In the genomic region with DNA sequence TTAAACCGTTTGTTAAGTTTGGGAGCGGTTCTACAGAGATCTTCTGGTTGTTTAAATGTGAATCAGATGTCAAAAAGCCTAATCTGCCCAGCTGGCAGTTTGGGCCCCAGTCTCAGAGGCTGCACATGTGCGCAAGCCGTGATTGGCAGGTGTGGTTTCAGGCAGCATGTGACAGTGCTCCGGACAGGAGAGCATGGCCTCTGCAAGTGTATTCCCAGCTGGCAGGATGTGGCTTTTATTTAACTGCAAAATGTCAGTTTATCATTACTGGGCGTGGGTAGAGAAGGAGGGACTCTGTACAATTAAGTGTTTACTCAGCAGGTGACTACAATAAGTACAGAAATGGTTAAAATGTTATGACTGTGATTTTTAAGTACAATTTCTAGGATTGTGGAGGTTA, we compare ENCODE assay signal across 8 cellular contexts.
DNase-seq lines count a peak whose midpoint lies in the region; ATAC-seq, FAIRE-seq and TF ChIP-seq lines count a peak whose summit lies in the region.

No MANE protein-coding gene starts in this region.

- TF ChIP-seq POLR2A in thyroid gland (IDR thresholded peaks at IDR 0.05), result no peak

- no peaks in the 10 kb centered on the region for H3K9me2 ChIP-seq in OCI-LY1 (ENCODE audit: low read depth, low read length)
- no peaks in the 10 kb centered on the region for H3K9me2 ChIP-seq in PC-9 (ENCODE audit: insufficient read depth)

- H3K27me3 ChIP-seq in OCI-LY1 (ENCODE audit: insufficient read depth, low read length), result no peaks in the 10 kb centered on the region
- H3K27me3 ChIP-seq in fibroblast of lung (ENCODE audit: control insufficient read depth, insufficient read depth, low read length), result no peaks in the 10 kb centered on the region
- no peaks in the 10 kb centered on the region for H3K27me3 ChIP-seq in thyroid gland
- H3K27me3 ChIP-seq in PC-9 (ENCODE audit: insufficient read depth, low read depth), result no peaks in the 10 kb centered on the region

- no TSS peak for BruUV-seq in PC-9 (replicated peaks; lab: Mats Ljungman, UMichigan)

- H3K4me1 ChIP-seq in OCI-LY1 (ENCODE audit: insufficient read depth, low read length, severe bottlenecking) (peaks cover 78% of the 10 kb centered on the region), fibroblast of lung (ENCODE audit: control insufficient read depth, extremely low read depth, insufficient read depth, low read length) (peaks cover 20% of the 10 kb centered on the region), thyroid gland (no peaks in the 10 kb centered on the region), PC-9 (replicated peaks; ENCODE audit: insufficient read depth) (no peaks in the 10 kb centered on the region)

- TF ChIP-seq CTCF in OCI-LY1 (IDR thresholded peaks at IDR 0.05; ENCODE audit: low read length) (no peak), fibroblast of lung (conservative IDR thresholded peaks at IDR 0.05 in 1 of 2, IDR thresholded peaks at IDR 0.05 in 1 of 2; ENCODE audit: low read depth in 1 of 2, low read length in 2 of 2) (no peak), thyroid gland (IDR thresholded peaks at IDR 0.05) (no peak), PC-9 (conservative IDR thresholded peaks at IDR 0.05) (no peak)

- H3K79me2 ChIP-seq in OCI-LY1 (ENCODE audit: insufficient read depth, low read length), result no peaks in the 10 kb centered on the region
- peaks cover 2% of the 10 kb centered on the region for H3K79me2 ChIP-seq in fibroblast of lung (ENCODE audit: control insufficient read depth, insufficient read depth, low read length)
- H3K79me2 ChIP-seq in PC-9 (ENCODE audit: low read depth), result no peaks in the 10 kb centered on the region

- DNase-seq in DMS 273 (lab: John Stamatoyannopoulos, UW; ENCODE audit: unreplicated experiment) (peak; percentile 84), GM19239 (ENCODE audit: insufficient read length, low spot score) (peak; percentile 40), fibroblast of lung (ENCODE audit: low read depth in 2 of 2) (peak; percentile 57 to 83), thyroid gland (peak; percentile 14 to 18), PC-9 (no peak), pons (ENCODE audit: low spot score) (no peak)

- FAIRE-seq in GM19239 (lab: Jason Lieb, UNC), result peak; percentile 84

- peak overlapping the region; percentile 36 for H3K4me3 ChIP-seq in OCI-LY1 (ENCODE audit: low read depth, low read length, poor library complexity, severe bottlenecking)
- no peak overlapping the region for H3K4me3 ChIP-seq in fibroblast of lung (replicated peaks in 1 of 4; ENCODE audit: control extremely low read depth in 1 of 4, insufficient read depth in 1 of 4, low read depth in 3 of 4, low read length in 4 of 4)
- no peak overlapping the region for H3K4me3 ChIP-seq in thyroid gland (replicated peaks in 1 of 3)
- no peak overlapping the region for H3K4me3 ChIP-seq in PC-9

- POLR2A ChIA-PET in PC-9 (lab: Charles Lee; ENCODE audit: unreplicated experiment), result no interaction called here

- H3K9me3 ChIP-seq in OCI-LY1 (ENCODE audit: low read length) (no peaks in the 10 kb centered on the region), fibroblast of lung (ENCODE audit: control insufficient read depth, insufficient read depth, low read depth, low read length) (no peaks in the 10 kb centered on the region), thyroid gland (no peaks in the 10 kb centered on the region), PC-9 (ENCODE audit: insufficient read depth, low read depth) (no peaks in the 10 kb centered on the region)

- H2AFZ ChIP-seq in OCI-LY1 (ENCODE audit: low read length) (no peak overlapping the region), fibroblast of lung (ENCODE audit: low read length) (no peak overlapping the region), PC-9 (no peak overlapping the region)

- CTCF ChIA-PET in PC-9 (lab: Charles Lee), result no interaction called here

- ATAC-seq in HG03139 (IDR thresholded peaks at IDR 0.05; ENCODE audit: unreplicated experiment), result peak; percentile 76

- no peaks in the 10 kb centered on the region for H4K20me1 ChIP-seq in OCI-LY1 (ENCODE audit: insufficient read depth, low read length)
- H4K20me1 ChIP-seq in fibroblast of lung (ENCODE audit: control insufficient read depth, extremely low read depth, insufficient read depth, low read length), result no peaks in the 10 kb centered on the region
- no peaks in the 10 kb centered on the region; the same call in 1 of the 2 replicates for H4K20me1 ChIP-seq in PC-9 (ENCODE audit: insufficient read depth)

- H3K4me2 ChIP-seq in OCI-LY1 (ENCODE audit: low read length), result peak overlapping the region; percentile 69
- no peak overlapping the region for H3K4me2 ChIP-seq in fibroblast of lung (ENCODE audit: extremely low read depth, insufficient read depth, low read length)
- H3K4me2 ChIP-seq in PC-9, result no peak overlapping the region

- H3F3A ChIP-seq in OCI-LY1 (ENCODE audit: insufficient read depth, low read length) (no peaks in the 10 kb centered on the region), PC-9 (ENCODE audit: insufficient read depth, low read depth) (no peaks in the 10 kb centered on the region)

- 76 to 85% methylated on average over 6 of the region's 6 CpGs for WGBS in thyroid gland, 2 donors

- H3K9ac ChIP-seq in OCI-LY1 (ENCODE audit: low read length) (peak overlapping the region; percentile 74), fibroblast of lung (ENCODE audit: insufficient read depth, low read length) (no peak overlapping the region)

- no peaks in the 10 kb centered on the region; the same call in 1 of the 2 replicates for H3K36me3 ChIP-seq in OCI-LY1 (ENCODE audit: insufficient read depth, low read length)
- H3K36me3 ChIP-seq in fibroblast of lung (ENCODE audit: control insufficient read depth, insufficient read depth, low read length), result no peaks in the 10 kb centered on the region
- H3K36me3 ChIP-seq in thyroid gland, result no peaks in the 10 kb centered on the region
- H3K36me3 ChIP-seq in PC-9 (ENCODE audit: low read depth), result no peaks in the 10 kb centered on the region

- intact Hi-C loops in thyroid gland (cut with DNase I), result no loop called here
- intact Hi-C loops in PC-9 (cut with micrococcal nuclease; ENCODE audit: unreplicated experiment), result no loop called here

- H3K27ac ChIP-seq in OCI-LY1 (ENCODE audit: low read depth, low read length, poor library complexity, severe bottlenecking) (peak overlapping the region; percentile 99), fibroblast of lung (ENCODE audit: insufficient read depth, low read length) (no peak overlapping the region), thyroid gland (no peak overlapping the region), PC-9 (no peak overlapping the region)

Comparison
In these comparisons a context has a peak if more than half of its experiments do, and no peak if none do; other contexts are left out.
1. DNase-seq: peak in DMS 273 (single experiment), GM19239 (single experiment), fibroblast of lung (2 of 2) and thyroid gland (2 of 2); none in PC-9 (0 of 2) and pons (single experiment).